32 cellular contexts compared by ENCODE assay signal in the genomic region with DNA sequence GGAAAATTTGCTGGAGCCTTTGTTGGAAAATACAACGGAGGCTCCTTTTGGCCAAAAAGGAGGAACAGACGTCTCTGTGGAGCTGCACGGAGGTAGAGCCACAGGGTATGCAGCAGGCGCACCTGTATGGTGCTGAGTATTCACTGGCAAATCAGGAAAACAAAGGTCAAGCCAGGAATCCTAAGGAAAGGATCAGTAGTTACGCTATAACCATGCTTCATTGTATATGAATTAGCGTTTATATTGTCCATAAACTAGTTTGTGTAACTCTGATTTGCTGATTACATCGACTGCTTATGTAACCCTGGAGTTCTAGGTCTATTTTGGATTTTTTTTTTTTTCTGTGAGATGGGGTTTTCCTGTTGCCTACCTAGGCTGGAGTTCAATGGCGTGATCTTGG.
"Had no signal": no experiment of that assay in that cellular context is flagged by ENCODE, and none has a peak within 500 bp of the region (broad histone marks: within the 10 kb centered on the region; RNA-seq: fewer than 3 reads in every experiment).

No MANE protein-coding gene starts in this region.

- H3K27me3 ChIP-seq: adrenal gland, esophagus squamous epithelium, neutrophil, upper lobe of left lung, vagina had no signal

- H3K4me1 ChIP-seq: vagina had no signal

- H3K9me3 Mint-ChIP-seq: activated CD4-positive, alpha-beta memory T cell treated with anti-CD3 and anti-CD28 coated beads for 36 hours; activated CD4-positive, alpha-beta T cell treated with anti-CD3 and anti-CD28 coated beads, Interleukin-2, amount 10 ng/mL, durations not matched to agents 24 days and 14 days; activated naive CD4-positive, alpha-beta T cell treated with anti-CD3 and anti-CD28 coated beads for 36 hours; activated naive CD8-positive, alpha-beta T cell treated with anti-CD3 and anti-CD28 coated beads for 36 hours; activated T-helper 1 cell treated with anti-CD3 and anti-CD28 coated beads, Interleukin-12 subunit alpha, Interleukin-12 subunit beta, Interleukin-2, Interleukin-4 antibody, amounts not matched to agents 30 ng/mL and 10 ng/mL and 1 ng/mL, durations not matched to agents 14 hours and 24 hours and 36 hours; naive B cell; nephron progenitor cell had no signal

- H3K9me3 ChIP-seq: adrenal gland, esophagus squamous epithelium, lower lobe of right lung, neutrophil, upper lobe of left lung, vagina had no signal

- H3K27ac Mint-ChIP-seq: activated CD4-positive, alpha-beta memory T cell treated with anti-CD3 and anti-CD28 coated beads for 36 hours; activated CD4-positive, alpha-beta T cell treated with anti-CD3 and anti-CD28 coated beads, Interleukin-2, amount 10 ng/mL, durations not matched to agents 24 days and 14 days; activated naive CD4-positive, alpha-beta T cell treated with anti-CD3 and anti-CD28 coated beads for 36 hours; activated naive CD8-positive, alpha-beta T cell treated with anti-CD3 and anti-CD28 coated beads for 36 hours; activated T-helper 1 cell treated with anti-CD3 and anti-CD28 coated beads, Interleukin-12 subunit alpha, Interleukin-12 subunit beta, Interleukin-2, Interleukin-4 antibody, amounts not matched to agents 30 ng/mL and 10 ng/mL and 1 ng/mL, durations not matched to agents 14 hours and 24 hours and 36 hours; T-helper 17 cell had no signal

- H3K4me3 Mint-ChIP-seq: activated CD4-positive, alpha-beta memory T cell treated with anti-CD3 and anti-CD28 coated beads for 36 hours; activated CD4-positive, alpha-beta T cell treated with anti-CD3 and anti-CD28 coated beads, Interleukin-2, amount 10 ng/mL, durations not matched to agents 24 days and 14 days; activated naive CD4-positive, alpha-beta T cell treated with anti-CD3 and anti-CD28 coated beads for 36 hours; activated naive CD8-positive, alpha-beta T cell treated with anti-CD3 and anti-CD28 coated beads for 36 hours; activated T-helper 1 cell treated with anti-CD3 and anti-CD28 coated beads, Interleukin-12 subunit alpha, Interleukin-12 subunit beta, Interleukin-2, Interleukin-4 antibody, amounts not matched to agents 30 ng/mL and 10 ng/mL and 1 ng/mL, durations not matched to agents 14 hours and 24 hours and 36 hours; brain; naive B cell; nephron progenitor cell; T-helper 17 cell had no signal

- ATAC-seq: activated CD4-positive, CD25-positive, alpha-beta regulatory T cell treated with anti-CD3 and anti-CD28 coated beads, Interleukin-2, amount 50 U/mL, for 24 hours; lower lobe of right lung; stimulated activated naive CD8-positive, alpha-beta T cell treated with anti-CD3 and anti-CD28 coated beads, Interleukin-15, Interleukin-2, amounts not matched to agents 100 U/mL and 50 U/mL, for 24 hours; T-helper 17 cell had no signal

- H3K27ac ChIP-seq: adrenal gland, lower lobe of right lung, neutrophil, upper lobe of left lung, vagina, WERI-Rb-1 had no signal

- H3K4me3 ChIP-seq: adrenal gland, esophagus squamous epithelium, lower lobe of right lung, upper lobe of left lung, vagina had no signal

- H3K36me3 ChIP-seq: adrenal gland, lower lobe of right lung, neutrophil, upper lobe of left lung, vagina, WERI-Rb-1 had no signal

- H3K27me3 Mint-ChIP-seq: activated CD4-positive, alpha-beta memory T cell treated with anti-CD3 and anti-CD28 coated beads for 36 hours; activated CD4-positive, alpha-beta T cell treated with anti-CD3 and anti-CD28 coated beads, Interleukin-2, amount 10 ng/mL, durations not matched to agents 24 days and 14 days; activated naive CD8-positive, alpha-beta T cell treated with anti-CD3 and anti-CD28 coated beads for 36 hours; brain; naive B cell; T-helper 17 cell had no signal

- DNase-seq: activated CD4-positive, alpha-beta memory T cell treated with anti-CD3 and anti-CD28 coated beads for 36 hours; activated CD4-positive, alpha-beta T cell treated with anti-CD3 and anti-CD28 coated beads, Interleukin-2, amount 10 ng/mL, durations not matched to agents 24 days and 14 days; activated CD8-positive, alpha-beta memory T cell treated with anti-CD3 and anti-CD28 coated beads, Interleukin-2, amount 50 U/mL, for 4 hours; activated effector memory CD4-positive, alpha-beta T cell treated with anti-CD3 and anti-CD28 coated beads, Interleukin-2, amount 50 U/mL, for 16 hours; activated naive CD4-positive, alpha-beta T cell treated with anti-CD3 and anti-CD28 coated beads for 36 hours; activated naive CD8-positive, alpha-beta T cell treated with anti-CD3 and anti-CD28 coated beads for 36 hours; activated T-cell treated with anti-CD3 and anti-CD28 coated beads, Interleukin-2, amount 50 U/mL, for 1 hour; adrenal gland; aorta; caudate nucleus; dermis blood vessel endothelial cell; effector CD4-positive, alpha-beta T cell; esophagus squamous epithelium; foreskin melanocyte; glutamatergic neuron; hippocampal formation; lower lobe of right lung; naive B cell; nephron progenitor cell; retina; stimulated activated CD4-positive, alpha-beta T cell treated with anti-CD3 and anti-CD28 coated beads, Interleukin-2, amount 100 ng/mL, for 48 hours; stimulated activated naive CD8-positive, alpha-beta T cell treated with anti-CD3 and anti-CD28 coated beads, Interleukin-15, Interleukin-2, amounts not matched to agents 100 U/mL and 50 U/mL, for 24 hours; substantia nigra; T-helper 17 cell; T1000; upper lobe of left lung; WERI-Rb-1 had no signal

- H3K36me3 Mint-ChIP-seq: brain had no signal
